In the genomic region with DNA sequence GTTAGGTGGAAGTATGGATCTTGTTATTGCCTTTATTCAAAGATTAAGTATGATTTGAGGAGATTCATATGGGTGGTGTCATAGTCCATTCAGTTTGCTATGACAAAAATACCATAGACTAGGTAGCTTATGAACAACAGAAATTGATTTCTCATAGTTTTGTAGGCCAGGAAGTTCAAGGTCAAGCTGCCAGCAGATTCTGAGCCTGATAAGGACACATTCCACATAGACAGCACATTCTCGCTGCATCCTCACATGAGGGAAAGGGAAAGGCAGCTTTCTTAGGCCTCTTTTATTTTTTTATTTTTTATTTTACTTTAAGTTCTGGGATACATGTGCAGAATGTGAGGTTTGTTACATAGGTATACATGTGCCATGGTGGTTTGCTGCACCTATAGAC, we compare ENCODE assay signal across 30 cellular contexts. TPM values are rescaled to one million over a fixed set of nuclear protein-coding genes. Genes with fewer than 3 reads are reported as not detected.
"Had no signal": no experiment of that assay in that cellular context is flagged by ENCODE, and none has a peak within 500 bp of the region (broad histone marks: within the 10 kb centered on the region; RNA-seq: fewer than 3 reads in every experiment).

No MANE protein-coding gene starts in this region.

- H3K4me1 Mint-ChIP-seq: activated CD4-positive, alpha-beta T cell treated with anti-CD3 and anti-CD28 coated beads, Interleukin-2, amount 10 ng/mL, durations not matched to agents 24 days and 14 days; activated naive CD8-positive, alpha-beta T cell treated with anti-CD3 and anti-CD28 coated beads for 36 hours; activated T-helper 17 cell treated with anti-CD3 and anti-CD28 coated beads, Interleukin-2, amount 50 U/mL, for 72 hours had no signal

- ATAC-seq: activated CD8-positive, alpha-beta T cell treated with anti-CD3 and anti-CD28 coated beads for 36 hours; activated T-cell treated with anti-CD3 and anti-CD28 coated beads, Interleukin-2, amount 50 U/mL, for 72 hours; activated T-helper 17 cell treated with anti-CD3 and anti-CD28 coated beads, Interleukin-2, amount 50 U/mL, for 72 hours; Right ventricle myocardium inferior had no signal

- H3K4me3 Mint-ChIP-seq: activated CD4-positive, alpha-beta T cell treated with anti-CD3 and anti-CD28 coated beads, Interleukin-2, amount 10 ng/mL, durations not matched to agents 24 days and 14 days; activated CD8-positive, alpha-beta T cell treated with anti-CD3 and anti-CD28 coated beads for 36 hours; activated naive CD8-positive, alpha-beta T cell treated with anti-CD3 and anti-CD28 coated beads for 36 hours; activated T-cell treated with anti-CD3 and anti-CD28 coated beads, Interleukin-2, amount 50 U/mL, for 72 hours; activated T-helper 17 cell treated with anti-CD3 and anti-CD28 coated beads, Interleukin-2, amount 50 U/mL, for 72 hours; T-helper 1 cell treated with Interleukin-12 subunit alpha and Interleukin-12 subunit beta and Interleukin-4 antibody, amounts not matched to agents 30 μg/mL and 1 μg/mL, for 36 hours; T-helper 2 cell treated with Interferon-gamma antibody and Interleukin-4, amounts not matched to agents 5 μg/mL and 100 μg/mL, for 36 hours had no signal

- DNase-seq: activated CD4-positive, alpha-beta T cell treated with anti-CD3 and anti-CD28 coated beads, Interleukin-2, amount 10 ng/mL, durations not matched to agents 24 days and 14 days; activated CD4-positive, alpha-beta T cell treated with anti-CD3 and anti-CD28 coated beads, Interleukin-2, amount 50 U/mL, for 4 hours; activated CD8-positive, alpha-beta T cell treated with anti-CD3 and anti-CD28 coated beads for 36 hours; activated effector memory CD4-positive, alpha-beta T cell treated with anti-CD3 and anti-CD28 coated beads, Interleukin-2, amount 50 U/mL, for 16 hours; activated naive CD4-positive, alpha-beta T cell; activated naive CD4-positive, alpha-beta T cell treated with anti-CD3 and anti-CD28 coated beads, Interleukin-2, amount 50 U/mL, for 16 hours; activated naive CD8-positive, alpha-beta T cell treated with anti-CD3 and anti-CD28 coated beads for 36 hours; activated T-cell treated with anti-CD3 and anti-CD28 coated beads, Interleukin-2, amount 50 U/mL, for 1 hour; activated T-cell treated with anti-CD3 and anti-CD28 coated beads, Interleukin-2, amount 50 U/mL, for 72 hours; amygdala; caudate nucleus; cerebellar nuclear complex; Karpas-422; KBM-7; MG63; NCI-H1048; NCI-H1105 treated with DMSO at 0.1 percent for 48 hours; NCI-H1436; NCI-H1694; NCI-H1930; NCI-H345; NCI-H526; NCI-H748 treated with DMSO at 0.1 percent for 48 hours; NK-92 treated with Interleukin-12 subunit alpha and Interleukin-12 subunit beta, amount 100 ng/mL, for 24 hours; PC-9; SIG-M5 had no signal

- H3K9me3 Mint-ChIP-seq: activated CD4-positive, alpha-beta T cell treated with anti-CD3 and anti-CD28 coated beads, Interleukin-2, amount 10 ng/mL, durations not matched to agents 24 days and 14 days; activated CD8-positive, alpha-beta T cell treated with anti-CD3 and anti-CD28 coated beads for 36 hours; activated naive CD8-positive, alpha-beta T cell treated with anti-CD3 and anti-CD28 coated beads for 36 hours; T-helper 1 cell treated with Interleukin-12 subunit alpha and Interleukin-12 subunit beta and Interleukin-4 antibody, amounts not matched to agents 30 μg/mL and 1 μg/mL, for 36 hours; T-helper 2 cell treated with Interferon-gamma antibody and Interleukin-4, amounts not matched to agents 5 μg/mL and 100 μg/mL, for 36 hours had no signal

- H3K27ac Mint-ChIP-seq: activated CD4-positive, alpha-beta T cell treated with anti-CD3 and anti-CD28 coated beads, Interleukin-2, amount 10 ng/mL, durations not matched to agents 24 days and 14 days; activated CD8-positive, alpha-beta T cell treated with anti-CD3 and anti-CD28 coated beads for 36 hours; activated naive CD8-positive, alpha-beta T cell treated with anti-CD3 and anti-CD28 coated beads for 36 hours; activated T-cell treated with anti-CD3 and anti-CD28 coated beads, Interleukin-2, amount 50 U/mL, for 72 hours; activated T-helper 17 cell treated with anti-CD3 and anti-CD28 coated beads, Interleukin-2, amount 50 U/mL, for 72 hours; T-helper 1 cell treated with Interleukin-12 subunit alpha and Interleukin-12 subunit beta and Interleukin-4 antibody, amounts not matched to agents 30 μg/mL and 1 μg/mL, for 36 hours; T-helper 2 cell treated with Interferon-gamma antibody and Interleukin-4, amounts not matched to agents 5 μg/mL and 100 μg/mL, for 36 hours had no signal

- H3K36me3 Mint-ChIP-seq: activated naive CD8-positive, alpha-beta T cell treated with anti-CD3 and anti-CD28 coated beads for 36 hours had no signal

RNA-seq across cellular contexts. Expression of gene ME1, which starts 27.7 kb away (rescaled TPM):
- total RNA-seq: activated CD4-positive, alpha-beta T cell treated with anti-CD3 and anti-CD28 coated beads, Interleukin-2, amount 10 ng/mL, durations not matched to agents 24 days and 14 days; activated naive CD8-positive, alpha-beta T cell treated with anti-CD3 and anti-CD28 coated beads for 36 hours had no signal
